ENCODE assay signal across 22 cellular contexts in genomic region chr2:113703404-113704299, GRCh38. TPM values are rescaled to one million over a fixed set of nuclear protein-coding genes. Genes with fewer than 3 reads are reported as not detected.
DNase-seq lines count a peak whose midpoint lies in the region; ATAC-seq and TF ChIP-seq lines count a peak whose summit lies in the region.
"Had no signal": no experiment of that assay in that cellular context is flagged by ENCODE, and none has a peak within 500 bp of the region (broad histone marks: within the 10 kb centered on the region; RNA-seq: fewer than 3 reads in every experiment).

No MANE protein-coding gene starts in this region.

- H3K9me3 ChIP-seq in A673 (ENCODE audit: low read depth, low read length, poor library complexity, severe bottlenecking) (no peaks in the 10 kb centered on the region), uterus (no peaks in the 10 kb centered on the region)
- H3K9me3 ChIP-seq: psoas muscle, thyroid gland had no signal

- BruUV-seq in A673 (replicated peaks; lab: Mats Ljungman, UMichigan) = no TSS peak

- no peak for ATAC-seq in memory B cell (ENCODE audit: low read depth)
- ATAC-seq in omental fat pad (ENCODE audit: low FRiP score) = no peak
- ATAC-seq in GM21360 (IDR thresholded peaks at IDR 0.05; ENCODE audit: unreplicated experiment) = no peak
- ATAC-seq: natural killer cell treated with Interleukin-12 subunit alpha and Interleukin-12 subunit beta and Interleukin-15 and Interleukin-18, amount 100 ng/mL, for 72 hours; psoas muscle; WTC11 had no signal

- H3K27me3 ChIP-seq in A673 (replicated peaks; ENCODE audit: insufficient read depth, low read depth, low read length, poor library complexity) = no peaks in the 10 kb centered on the region
- no peaks in the 10 kb centered on the region for H3K27me3 ChIP-seq in uterus
- H3K27me3 ChIP-seq: thyroid gland had no signal

- peak overlapping the region; percentile 55 for H3K27ac Mint-ChIP-seq in memory B cell
- H3K27ac Mint-ChIP-seq: activated CD4-positive, alpha-beta memory T cell treated with anti-CD3 and anti-CD28 coated beads for 36 hours; natural killer cell treated with Interleukin-12 subunit alpha and Interleukin-12 subunit beta and Interleukin-15 and Interleukin-18, amount 100 ng/mL, for 72 hours; WTC11 had no signal

- TF ChIP-seq CTCF in A673 (conservative IDR thresholded peaks at IDR 0.05; ENCODE audit: low read depth, low read length) (no peak), uterus (IDR thresholded peaks at IDR 0.05) (no peak), omental fat pad (IDR thresholded peaks at IDR 0.05) (no peak)

- H3K4me1 ChIP-seq in A673 (ENCODE audit: insufficient read depth, low read length, poor library complexity, severe bottlenecking) (no peaks in the 10 kb centered on the region), uterus (no peaks in the 10 kb centered on the region)
- H3K4me1 ChIP-seq: psoas muscle, thyroid gland had no signal

- CTCF ChIA-PET in A673 (lab: Charles Lee) = no interaction called here

- peaks cover 13% of the 10 kb centered on the region for H3K4me1 Mint-ChIP-seq in memory B cell

- no peaks in the 10 kb centered on the region for H3K9me3 Mint-ChIP-seq in memory B cell
- H3K9me3 Mint-ChIP-seq: activated CD4-positive, alpha-beta memory T cell treated with anti-CD3 and anti-CD28 coated beads for 36 hours; CD4-positive, alpha-beta memory T cell; natural killer cell treated with Interleukin-12 subunit alpha and Interleukin-12 subunit beta and Interleukin-15 and Interleukin-18, amount 100 ng/mL, for 72 hours had no signal

- no peak for TF ChIP-seq POLR2A in uterus (IDR thresholded peaks at IDR 0.05)

- POLR2A ChIA-PET in A673 (lab: Charles Lee; ENCODE audit: low non-redundant PET) = no interaction called here

- H3K4me3 ChIP-seq in A673 (ENCODE audit: low read depth, low read length, poor library complexity, severe bottlenecking) (no peak overlapping the region), uterus (no peak overlapping the region)
- H3K4me3 ChIP-seq: psoas muscle, thyroid gland had no signal

- intact Hi-C loops in A673 (cut with micrococcal nuclease; ENCODE audit: unreplicated experiment) = loop anchor here (5.0 kb wide), 1 partner anchor 101 kb away; no protein-coding TSS in a partner anchor
- intact Hi-C loops in uterus (cut with DNase I; ENCODE audit: low total_unique reads) = no loop called here

- DNase-seq in A673 (ENCODE audit: low spot score) (peak; percentile 32), HuH-7 (ENCODE audit: low spot score) (peak; percentile 39), SW480 (ENCODE audit: low spot score) (peak; percentile 11), memory B cell (ENCODE audit: low spot score in 2 of 2) (no peak), uterus (no peak), NCI-H526 (lab: John Stamatoyannopoulos, UW) (no peak), omental fat pad (ENCODE audit: low spot score) (no peak)
- DNase-seq: activated CD4-positive, alpha-beta memory T cell treated with anti-CD3 and anti-CD28 coated beads for 36 hours; CD4-positive, alpha-beta memory T cell; DMS79; foreskin fibroblast; hippocampal formation; NCI-H2029 treated with DMSO at 0.1 percent for 48 hours; NCI-H446 treated with DMSO at 0.1 percent for 48 hours; psoas muscle; Right ventricle myocardium superior; stimulated activated CD4-positive, alpha-beta T cell treated with anti-CD3 and anti-CD28 coated beads, Interleukin-12 subunit alpha, Interleukin-12 subunit beta, amount 100 ng/mL, for 4 hours; thyroid gland had no signal

- H3K27me3 Mint-ChIP-seq in memory B cell = no peaks in the 10 kb centered on the region
- H3K27me3 Mint-ChIP-seq: activated CD4-positive, alpha-beta memory T cell treated with anti-CD3 and anti-CD28 coated beads for 36 hours; CD4-positive, alpha-beta memory T cell; natural killer cell treated with Interleukin-12 subunit alpha and Interleukin-12 subunit beta and Interleukin-15 and Interleukin-18, amount 100 ng/mL, for 72 hours had no signal

- H3K27ac ChIP-seq in A673 (ENCODE audit: low read depth, low read length, poor library complexity, severe bottlenecking) (no peak overlapping the region), uterus (no peak overlapping the region)
- H3K27ac ChIP-seq: epithelial cell of prostate, psoas muscle, thyroid gland had no signal

- peaks cover 2% of the 10 kb centered on the region for H3K36me3 Mint-ChIP-seq in memory B cell
- H3K36me3 Mint-ChIP-seq: activated CD4-positive, alpha-beta memory T cell treated with anti-CD3 and anti-CD28 coated beads for 36 hours; natural killer cell treated with Interleukin-12 subunit alpha and Interleukin-12 subunit beta and Interleukin-15 and Interleukin-18, amount 100 ng/mL, for 72 hours had no signal

- H3K4me3 Mint-ChIP-seq in memory B cell = no peak overlapping the region
- H3K4me3 Mint-ChIP-seq: activated CD4-positive, alpha-beta memory T cell treated with anti-CD3 and anti-CD28 coated beads for 36 hours; CD4-positive, alpha-beta memory T cell; natural killer cell treated with Interleukin-12 subunit alpha and Interleukin-12 subunit beta and Interleukin-15 and Interleukin-18, amount 100 ng/mL, for 72 hours; WTC11 had no signal

- no peaks in the 10 kb centered on the region for H3K36me3 ChIP-seq in A673 (ENCODE audit: insufficient read depth, low read length, poor library complexity, severe bottlenecking)
- H3K36me3 ChIP-seq in uterus = no peaks in the 10 kb centered on the region

RNA-seq across cellular contexts. Expression of gene SLC35F5, which starts 52.8 kb away (rescaled TPM):
- total RNA-seq in A673 (2021) (26.2 and 28.0 TPM in 2 replicates), uterus (100 to 1,000 TPM in 2 of 4 donors, 10 to 100 TPM in 2; 66.6 to 202 (median 139) TPM), omental fat pad (10 to 100 TPM; 57.2 to 87.0 (median 69.1) TPM)

Comparison
In these comparisons a context has a peak if more than half of its experiments do, and no peak if none do; other contexts are left out.
1. DNase-seq: peak in A673 (single experiment), HuH-7 (single experiment) and SW480 (single experiment); none in memory B cell (0 of 2), uterus (0 of 2), NCI-H526 (0 of 2) and omental fat pad (single experiment).